In the genomic region with DNA sequence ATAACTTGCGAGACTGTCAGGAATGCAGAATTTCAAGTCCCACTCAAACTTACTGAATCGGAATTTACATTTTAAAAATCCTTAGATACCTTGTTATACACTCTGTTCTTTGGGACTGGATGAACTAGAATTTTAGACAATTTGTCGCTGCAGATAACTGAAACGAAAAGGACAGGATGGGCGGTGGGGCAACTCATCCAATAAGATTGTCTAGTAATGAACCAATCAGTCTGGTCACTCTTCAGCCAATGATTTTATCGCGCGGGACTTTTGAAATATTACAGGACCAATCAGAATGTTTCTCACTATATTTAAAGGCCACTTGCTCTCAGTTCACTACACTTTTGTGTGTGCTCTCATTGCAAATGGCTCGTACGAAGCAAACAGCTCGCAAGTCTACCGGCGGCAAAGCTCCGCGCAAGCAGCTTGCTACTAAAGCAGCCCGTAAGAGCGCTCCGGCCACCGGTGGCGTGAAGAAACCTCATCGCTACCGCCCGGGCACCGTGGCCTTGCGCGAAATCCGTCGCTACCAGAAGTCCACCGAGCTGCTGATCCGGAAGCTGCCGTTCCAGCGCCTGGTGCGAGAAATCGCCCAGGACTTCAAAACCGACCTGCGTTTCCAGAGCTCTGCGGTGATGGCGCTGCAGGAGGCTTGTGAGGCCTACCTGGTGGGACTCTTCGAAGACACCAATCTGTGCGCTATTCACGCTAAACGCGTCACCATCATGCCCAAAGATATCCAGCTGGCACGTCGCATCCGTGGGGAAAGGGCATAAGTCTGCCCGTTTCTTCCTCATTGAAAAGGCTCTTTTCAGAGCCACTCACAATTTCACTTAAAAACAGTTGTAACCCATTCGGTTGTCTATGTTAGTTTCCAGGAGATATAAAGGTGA, we compare ENCODE assay signal across 8 cellular contexts. TPM values are rescaled to one million over a fixed set of nuclear protein-coding genes. Genes with fewer than 3 reads are reported as not detected.
A peak's percentile ranks its signal among the peaks of the same experiment; 100 is the strongest.
DNase-seq lines count a peak whose midpoint lies in the region; ATAC-seq and TF ChIP-seq lines count a peak whose summit lies in the region.

No MANE protein-coding gene starts in this region.

- no peaks in the 10 kb centered on the region for H3K36me3 Mint-ChIP-seq in IgD-negative memory B cell
- H3K36me3 Mint-ChIP-seq in T-helper 2 cell treated with Interferon-gamma antibody and Interleukin-4, amounts not matched to agents 5 μg/mL and 100 μg/mL, for 36 hours (ENCODE audit: low read depth), result no peaks in the 10 kb centered on the region

- H3K9ac ChIP-seq in iPS-18a (ENCODE audit: low read length) (peak overlapping the region; percentile 98), skeletal muscle tissue (ENCODE audit: low read depth in 1 of 3, low read length in 3 of 3) (peak overlapping the region in 2 of 3 donors; percentile 77 to 81)

- H3K27me3 ChIP-seq in iPS-18a (ENCODE audit: control insufficient read depth, insufficient read depth, low read length) (no peaks in the 10 kb centered on the region), skeletal muscle tissue (ENCODE audit: control insufficient read depth in 3 of 3, insufficient read depth in 3 of 3, low read length in 3 of 3) (peaks cover 0 to 19% (median 16%) of the 10 kb centered on the region in 3 donors)

- peaks cover 35% of the 10 kb centered on the region for H3K4me1 ChIP-seq in iPS-18a (ENCODE audit: control insufficient read depth, low read depth, low read length)
- peaks cover 15 to 18% (median 17%) of the 10 kb centered on the region in 3 donors for H3K4me1 ChIP-seq in skeletal muscle tissue (ENCODE audit: control insufficient read depth in 3 of 3, insufficient read depth in 3 of 3, low read length in 3 of 3)

- H3K4me3 ChIP-seq in astrocyte of the spinal cord (ENCODE audit: low read depth, low read length) (peak overlapping the region; percentile 58), iPS-18a (ENCODE audit: low read length) (peak overlapping the region; percentile 87), skeletal muscle tissue (ENCODE audit: low read length in 3 of 3) (peak overlapping the region; percentile 68 to 95 (median 81))

- in situ Hi-C loops in astrocyte of the spinal cord (cut with HindIII; ENCODE audit: low sequenced_read_pairs), result no loop called here

- no peaks in the 10 kb centered on the region for H3K9me3 Mint-ChIP-seq in IgD-negative memory B cell
- no peaks in the 10 kb centered on the region for H3K9me3 Mint-ChIP-seq in T-helper 2 cell treated with Interferon-gamma antibody and Interleukin-4, amounts not matched to agents 5 μg/mL and 100 μg/mL, for 36 hours

- peaks cover 1% of the 10 kb centered on the region for H3K27me3 Mint-ChIP-seq in IgD-negative memory B cell
- no peaks in the 10 kb centered on the region for H3K27me3 Mint-ChIP-seq in T-helper 2 cell treated with Interferon-gamma antibody and Interleukin-4, amounts not matched to agents 5 μg/mL and 100 μg/mL, for 36 hours (ENCODE audit: low read depth)

- H3K27ac ChIP-seq in iPS-18a (ENCODE audit: low read length) (peak overlapping the region; percentile 100), skeletal muscle tissue (ENCODE audit: low read depth, low read length) (peak overlapping the region; percentile 86)

- peak; percentile 10 for TF ChIP-seq CTCF in astrocyte of the spinal cord (IDR thresholded peaks at IDR 0.05; ENCODE audit: low read depth, low read length)

- peaks cover 11 to 19% (median 13%) of the 10 kb centered on the region in 3 donors for H3K4me1 Mint-ChIP-seq in IgD-negative memory B cell
- H3K4me1 Mint-ChIP-seq in T-helper 2 cell treated with Interferon-gamma antibody and Interleukin-4, amounts not matched to agents 5 μg/mL and 100 μg/mL, for 36 hours (ENCODE audit: low read depth), result peaks cover 39% of the 10 kb centered on the region

- ATAC-seq in GM21529 (IDR thresholded peaks at IDR 0.05; ENCODE audit: unreplicated experiment), result peak; percentile 56

- H3K36me3 ChIP-seq in iPS-18a (ENCODE audit: control insufficient read depth, low read depth, low read length) (no peaks in the 10 kb centered on the region), skeletal muscle tissue (ENCODE audit: control insufficient read depth in 3 of 3, insufficient read depth in 3 of 3, low read length in 3 of 3) (no peaks in the 10 kb centered on the region)

- DNase-seq in DMS53 treated with DMSO at 0.1 percent for 48 hours (lab: John Stamatoyannopoulos, UW; ENCODE audit: unreplicated experiment) (peak; percentile 94), astrocyte of the spinal cord (ENCODE audit: low read depth, low spot score) (peak; percentile 96), NCI-H1092 treated with DMSO at 0.1 percent for 48 hours (lab: John Stamatoyannopoulos, UW) (no peak)
- DNase-seq in T-helper 2 cell treated with Interferon-gamma antibody and Interleukin-4, amounts not matched to agents 5 μg/mL and 100 μg/mL, for 36 hours (ENCODE audit: low spot score), result peak; percentile 82

- H3K9me3 ChIP-seq in iPS-18a (ENCODE audit: control insufficient read depth, low read depth, low read length) (no peaks in the 10 kb centered on the region), skeletal muscle tissue (ENCODE audit: control insufficient read depth in 3 of 3, low read length in 3 of 3) (no peaks in the 10 kb centered on the region)

- peak overlapping the region; percentile 94 to 98 (median 95) for H3K4me3 Mint-ChIP-seq in IgD-negative memory B cell
- H3K4me3 Mint-ChIP-seq in T-helper 2 cell treated with Interferon-gamma antibody and Interleukin-4, amounts not matched to agents 5 μg/mL and 100 μg/mL, for 36 hours, result peak overlapping the region; percentile 90

- H3K27ac Mint-ChIP-seq in IgD-negative memory B cell, result peak overlapping the region; percentile 96 to 98 (median 98)
- H3K27ac Mint-ChIP-seq in T-helper 2 cell treated with Interferon-gamma antibody and Interleukin-4, amounts not matched to agents 5 μg/mL and 100 μg/mL, for 36 hours, result peak overlapping the region; percentile 99

RNA-seq across cellular contexts. Expression of a gene that starts 41.9 kb away (rescaled TPM):
- 7.2 TPM for polyA plus RNA-seq in IgD-negative memory B cell
- 4.7 TPM for total RNA-seq in skeletal muscle tissue
